ENCODE assay signal across 26 cellular contexts in genomic region chr12:41055875-41056577, GRCh38.
DNase-seq lines count a peak whose midpoint lies in the region; ATAC-seq, FAIRE-seq and TF ChIP-seq lines count a peak whose summit lies in the region.
"Had no signal": no experiment of that assay in that cellular context is flagged by ENCODE, and none has a peak within 500 bp of the region (broad histone marks: within the 10 kb centered on the region; RNA-seq: fewer than 3 reads in every experiment).

No MANE protein-coding gene starts in this region.

- H3K18ac ChIP-seq in mesendoderm (ENCODE audit: low read length), result no peak overlapping the region

- DNase-seq in A549 (ENCODE audit: low read depth in 1 of 2, low spot score in 1 of 2), result no peak
- peak; percentile 2 for DNase-seq in HS-5 (ENCODE audit: low read depth)
- peak; percentile 10 for DNase-seq in brain microvascular endothelial cell
- DNase-seq in mesendoderm, result peak; percentile 23
- DNase-seq in DMS53 (lab: John Stamatoyannopoulos, UW), result no peak
- DNase-seq in NCI-H2029 (lab: John Stamatoyannopoulos, UW), result no peak
- DNase-seq: ACHN; activated naive CD4-positive, alpha-beta T cell treated with anti-CD3 and anti-CD28 coated beads, Interleukin-2, amount 10 ng/mL, durations not matched to agents 7 days and 5 days; activated T-cell treated with anti-CD3 and anti-CD28 coated beads, Interleukin-2, amount 50 U/mL, for 72 hours; CD4-positive, alpha-beta memory T cell; DMS153; endodermal cell; GDM1; NCI-H1092 treated with DMSO at 0.1 percent for 48 hours; NCI-H2081 treated with DMSO at 0.1 percent for 48 hours; NCI-H526; retina; SHP77 treated with DMSO at 0.1 percent for 48 hours; T-cell had no signal

- H3K79me1 ChIP-seq in mesendoderm (ENCODE audit: low read length), result no peaks in the 10 kb centered on the region

- no peak overlapping the region for H3K56ac ChIP-seq in mesendoderm (ENCODE audit: low read length)

- peaks cover 8% of the 10 kb centered on the region for H3K4me1 ChIP-seq in A549
- no peaks in the 10 kb centered on the region for H3K4me1 ChIP-seq in mesendoderm (ENCODE audit: control insufficient read depth, low read depth, low read length)

- no peak overlapping the region for H2BK120ac ChIP-seq in mesendoderm (ENCODE audit: low read depth, low read length)

- no peak for TF ChIP-seq POLR2A in A549 (IDR thresholded peaks at IDR 0.05; ENCODE audit: low read length)

- H3K4ac ChIP-seq in mesendoderm (ENCODE audit: low read depth, low read length), result no peak overlapping the region

- no peak for TF ChIP-seq EP300 in A549 (IDR thresholded peaks at IDR 0.05)

- TF ChIP-seq CTCF in A549 (IDR thresholded peaks at IDR 0.05) (no peak), brain microvascular endothelial cell (IDR thresholded peaks at IDR 0.05; ENCODE audit: low read depth, low read length, missing control alignments) (no peak)

- CTCF ChIA-PET in A549 (lab: Yijun Ruan, JAX), result no interaction called here

- H2AK5ac ChIP-seq in mesendoderm (ENCODE audit: low read length), result no peak overlapping the region

- FAIRE-seq in A549 (lab: Jason Lieb, UNC), result peak; percentile 13
- FAIRE-seq: H1, keratinocyte had no signal

- H3K4me2 ChIP-seq in A549 (no peak overlapping the region), mesendoderm (ENCODE audit: low read length) (no peak overlapping the region)
- H3K4me2 ChIP-seq: KMS-11 had no signal

- no peak overlapping the region for H2BK5ac ChIP-seq in mesendoderm (ENCODE audit: low read length)

- H3K9me3 ChIP-seq in A549, result no peaks in the 10 kb centered on the region
- H3K9me3 ChIP-seq: ascending aorta had no signal

- H3K23ac ChIP-seq in mesendoderm (ENCODE audit: low read length), result no peak overlapping the region

- H3K27ac ChIP-seq in A549, result no peak overlapping the region
- H3K27ac ChIP-seq in brain microvascular endothelial cell, result no peak overlapping the region
- no peak overlapping the region for H3K27ac ChIP-seq in mesendoderm (ENCODE audit: low read depth, low read length)
- H3K27ac ChIP-seq: KMS-11 had no signal

- no peaks in the 10 kb centered on the region for H3K36me3 ChIP-seq in brain microvascular endothelial cell (replicated peaks)
- no peaks in the 10 kb centered on the region for H3K36me3 ChIP-seq in mesendoderm (ENCODE audit: control insufficient read depth, insufficient read depth, low read length)
- H3K36me3 ChIP-seq: ascending aorta had no signal

- H2BK15ac ChIP-seq in mesendoderm (replicated peaks; ENCODE audit: low read depth), result no peak overlapping the region

- 79% methylated on average over 3 of the region's 3 CpGs for WGBS in A549 (ENCODE audit: missing lambda C conversion rate)
- no CpG with 5 or more reads among the region's 3 CpGs for WGBS in mesendoderm (ENCODE audit: extremely low coverage, insufficient coverage, low lambda C conversion rate)

- no peak overlapping the region for H4K8ac ChIP-seq in mesendoderm (ENCODE audit: low read depth, low read length)

- H3K9ac ChIP-seq in mesendoderm (ENCODE audit: low read length), result no peak overlapping the region
- H3K9ac ChIP-seq: KMS-11 had no signal

- no peak for ATAC-seq in A549
- no peak for ATAC-seq in GM21447 (IDR thresholded peaks at IDR 0.05; ENCODE audit: unreplicated experiment)
- no peak for ATAC-seq in HG03025 (IDR thresholded peaks at IDR 0.05; ENCODE audit: low FRiP score, unreplicated experiment)
- ATAC-seq: activated T-cell treated with anti-CD3 and anti-CD28 coated beads, Interleukin-2, amount 50 U/mL, for 72 hours; T-cell had no signal

- no peaks in the 10 kb centered on the region for H3K79me2 ChIP-seq in mesendoderm (ENCODE audit: control insufficient read depth, insufficient read depth, low read length)

- in situ Hi-C loops in brain microvascular endothelial cell (cut with HindIII; ENCODE audit: low pct_ligation_motif_present, low sequenced_read_pairs), result no loop called here

- H4K5ac ChIP-seq in mesendoderm (ENCODE audit: low read length), result no peak overlapping the region

- POLR2A ChIA-PET in A549 (lab: Yijun Ruan, JAX), result no interaction called here

- no peak for TF ChIP-seq RAD21 in A549 (conservative IDR thresholded peaks at IDR 0.05 in 1 of 2, IDR thresholded peaks at IDR 0.05 in 1 of 2)

- H3K27me3 ChIP-seq in brain microvascular endothelial cell (replicated peaks) (no peaks in the 10 kb centered on the region), mesendoderm (ENCODE audit: insufficient read depth, low read length, poor library complexity) (no peaks in the 10 kb centered on the region)
- H3K27me3 ChIP-seq: ascending aorta had no signal

- H3K4me3 ChIP-seq in A549 (no peak overlapping the region), brain microvascular endothelial cell (ENCODE audit: low read depth, low read length) (no peak overlapping the region), mesendoderm (ENCODE audit: low read length) (no peak overlapping the region)
- H3K4me3 ChIP-seq: ascending aorta, lung had no signal

TF ChIP-seq in A549, 52 proteins besides CTCF, POLR2A, EP300 and RAD21:
- TF ChIP-seq NR3C1 (IDR thresholded peaks at IDR 0.05) (no peak), JUN (IDR thresholded peaks at IDR 0.05) (no peak), NPAS2 (CRISPR knock-in tag; IDR thresholded peaks at IDR 0.05; ENCODE audit: borderline replicate concordance) (no peak), TP53 (CRISPR knock-in tag; IDR thresholded peaks at IDR 0.05) (no peak), ZFP36 (IDR thresholded peaks at IDR 0.05; ENCODE audit: borderline replicate concordance, partially characterized antibody) (no peak), HES2 (IDR thresholded peaks at IDR 0.05) (no peak), FOSL2 (IDR thresholded peaks at IDR 0.05) (no peak), FOSL2 (CRISPR knock-in tag; IDR thresholded peaks at IDR 0.05) (no peak), ZC3H11A (IDR thresholded peaks at IDR 0.05) (no peak), RNF2 (IDR thresholded peaks at IDR 0.05; ENCODE audit: borderline replicate concordance, low read depth) (no peak), GATA3 (IDR thresholded peaks at IDR 0.05; ENCODE audit: borderline replicate concordance) (no peak), BCL3 (IDR thresholded peaks at IDR 0.05) (no peak), KDM1A (IDR thresholded peaks at IDR 0.05; ENCODE audit: low read depth) (no peak), HDAC2 (IDR thresholded peaks at IDR 0.05) (no peak), FOXS1 (CRISPR knock-in tag; IDR thresholded peaks at IDR 0.05) (no peak), E2F6 (IDR thresholded peaks at IDR 0.05; ENCODE audit: borderline replicate concordance, low read depth) (no peak), CBX2 (IDR thresholded peaks at IDR 0.05; ENCODE audit: borderline replicate concordance, low read depth) (no peak), HOXB13 (CRISPR knock-in tag; IDR thresholded peaks at IDR 0.05; ENCODE audit: low read depth) (no peak), SREBF2 (IDR thresholded peaks at IDR 0.05) (no peak), BHLHE40 (IDR thresholded peaks at IDR 0.05; ENCODE audit: low read depth, low read length) (no peak), HEYL (CRISPR knock-in tag; IDR thresholded peaks at IDR 0.05) (no peak)

Comparison
In these comparisons a context has a peak if more than half of its experiments do, and no peak if none do; other contexts are left out.
1. DNase-seq: peak in HS-5 (single experiment), brain microvascular endothelial cell (single experiment) and mesendoderm (single experiment); none in A549 (0 of 2), DMS53 (single experiment) and NCI-H2029 (single experiment).